Comparison of ENCODE assay signal across 21 cellular contexts in the genomic region with DNA sequence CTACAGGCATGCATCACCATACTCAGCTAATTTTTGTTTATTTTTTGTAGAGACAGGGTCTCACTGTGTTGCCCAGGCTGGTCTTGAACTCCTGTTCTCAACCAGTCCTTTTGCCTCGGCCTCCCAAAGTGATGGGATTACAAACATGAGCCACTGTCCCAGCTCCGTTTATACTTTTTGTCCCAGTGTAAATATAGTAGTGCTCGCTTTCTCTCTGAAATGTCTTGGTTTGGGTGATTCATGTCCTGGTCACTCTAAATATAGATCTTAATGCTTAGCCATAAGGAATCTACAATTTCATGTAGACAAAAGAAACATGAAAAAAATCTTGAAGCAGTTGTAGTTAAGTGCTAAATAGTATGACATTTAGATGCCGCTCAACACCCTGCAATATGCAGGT.
DNase-seq lines count a peak whose midpoint lies in the region; ATAC-seq, FAIRE-seq and TF ChIP-seq lines count a peak whose summit lies in the region.
"Had no signal": no experiment of that assay in that cellular context is flagged by ENCODE, and none has a peak within 500 bp of the region (broad histone marks: within the 10 kb centered on the region; RNA-seq: fewer than 3 reads in every experiment).

No MANE protein-coding gene starts in this region.

- no peak for DNase-seq in activated naive CD4-positive, alpha-beta T cell treated with anti-CD3 and anti-CD28 coated beads, Interleukin-2, amount 50 U/mL, for 72 hours (ENCODE audit: low spot score in 2 of 2)
- DNase-seq in choroid plexus epithelial cell (ENCODE audit: low read depth) (peak; percentile 49), mesothelial cell of epicardium (ENCODE audit: low spot score in 2 of 2, unreplicated experiment in 2 of 2) (no peak), HepG2 (ENCODE audit: low spot score) (no peak), thyroid gland (no peak), coronary artery (ENCODE audit: low spot score) (no peak)
- DNase-seq: 8988T; activated CD4-positive, alpha-beta T cell treated with anti-CD3 and anti-CD28 coated beads for 36 hours; activated naive CD4-positive, alpha-beta T cell treated with anti-CD3 and anti-CD28 coated beads for 36 hours; CD4-positive, alpha-beta T cell; esophagus squamous epithelium; NCI-H146; NCI-H446 treated with DMSO at 0.1 percent for 48 hours; occipital lobe; sigmoid colon; stimulated activated CD4-positive, alpha-beta T cell treated with anti-CD3 and anti-CD28 coated beads, Interleukin-4, amount 100 ng/mL, for 24 hours; stimulated activated CD8-positive, alpha-beta memory T cell treated with anti-CD3 and anti-CD28 coated beads, Interleukin-4, amount 100 ng/mL, for 48 hours had no signal

- no peak overlapping the region for H3K27ac ChIP-seq in HepG2 (ENCODE audit: extremely low read length, insufficient read depth, low read length)
- H3K27ac ChIP-seq in thyroid gland: no peak overlapping the region
- no peak overlapping the region for H3K27ac ChIP-seq in coronary artery
- H3K27ac ChIP-seq: esophagus squamous epithelium, HL-60, sigmoid colon, thoracic aorta had no signal

- H3K4me2 ChIP-seq in HepG2 (ENCODE audit: low read depth, low read length): no peak overlapping the region

- TF ChIP-seq POLR2A in HepG2 (IDR thresholded peaks at IDR 0.05; ENCODE audit: insufficient read depth in 1 of 2, low read depth in 2 of 2, low read length in 2 of 2): no peak
- no peak for TF ChIP-seq POLR2A in thyroid gland (IDR thresholded peaks at IDR 0.05)

- CTCF ChIA-PET in HepG2 (lab: Yijun Ruan, JAX; ENCODE audit: low intra/inter-chr PET ratio, low total read pairs): no interaction called here

- BruUV-seq in HepG2 (replicated peaks; lab: Mats Ljungman, UMichigan): no TSS peak

- peaks cover 14% of the 10 kb centered on the region for H3K36me3 Mint-ChIP-seq in activated naive CD4-positive, alpha-beta T cell treated with anti-CD3 and anti-CD28 coated beads, Interleukin-2, amount 50 U/mL, for 24 hours
- peaks cover 0 to 7% of the 10 kb centered on the region in 2 donors for H3K36me3 Mint-ChIP-seq in activated naive CD4-positive, alpha-beta T cell treated with anti-CD3 and anti-CD28 coated beads, Interleukin-2, amount 50 U/mL, for 72 hours
- H3K36me3 Mint-ChIP-seq in mesothelial cell of epicardium: peaks cover 48% of the 10 kb centered on the region

- POLR2A ChIA-PET in HepG2 (lab: Yijun Ruan, JAX): no interaction called here

- H4K20me1 ChIP-seq in HepG2 (ENCODE audit: insufficient read depth, low read length): no peaks in the 10 kb centered on the region

- no peak for ATAC-seq in activated naive CD4-positive, alpha-beta T cell treated with anti-CD3 and anti-CD28 coated beads, Interleukin-2, amount 50 U/mL, for 72 hours
- ATAC-seq in HepG2 (no peak), GM21360 (IDR thresholded peaks at IDR 0.05; ENCODE audit: unreplicated experiment) (no peak)
- ATAC-seq: activated CD4-positive, alpha-beta T cell treated with anti-CD3 and anti-CD28 coated beads for 36 hours had no signal

- no peaks in the 10 kb centered on the region for H3K79me2 ChIP-seq in HepG2 (ENCODE audit: insufficient read depth, low read length)

- peaks cover 16% of the 10 kb centered on the region for H3K4me1 ChIP-seq in HepG2 (ENCODE audit: insufficient read depth, low read length)
- no peaks in the 10 kb centered on the region for H3K4me1 ChIP-seq in thyroid gland
- H3K4me1 ChIP-seq: esophagus squamous epithelium, sigmoid colon had no signal

- intact Hi-C loops in HepG2 (cut with micrococcal nuclease; ENCODE audit: unreplicated experiment): no loop called here
- intact Hi-C loops in thyroid gland (cut with DNase I): no loop called here

- TF ChIP-seq CTCF in choroid plexus epithelial cell (conservative IDR thresholded peaks at IDR 0.05; ENCODE audit: low read depth, low read length) (no peak), mesothelial cell of epicardium (IDR thresholded peaks at IDR 0.05; ENCODE audit: unreplicated experiment) (no peak), HepG2 (CRISPR knock-in tag; IDR thresholded peaks at IDR 0.05) (no peak), thyroid gland (IDR thresholded peaks at IDR 0.05) (no peak), coronary artery (IDR thresholded peaks at IDR 0.05) (no peak)

- no peak overlapping the region for H3K4me3 Mint-ChIP-seq in activated naive CD4-positive, alpha-beta T cell treated with anti-CD3 and anti-CD28 coated beads, Interleukin-2, amount 50 U/mL, for 24 hours
- no peak overlapping the region for H3K4me3 Mint-ChIP-seq in mesothelial cell of epicardium
- H3K4me3 Mint-ChIP-seq: activated CD4-positive, alpha-beta T cell treated with anti-CD3 and anti-CD28 coated beads for 36 hours; activated naive CD4-positive, alpha-beta T cell treated with anti-CD3 and anti-CD28 coated beads for 36 hours; CD4-positive, alpha-beta T cell had no signal

- H3K9me3 ChIP-seq in HepG2 (ENCODE audit: low read length) (no peaks in the 10 kb centered on the region), thyroid gland (no peaks in the 10 kb centered on the region)
- H3K9me3 ChIP-seq: esophagus squamous epithelium, sigmoid colon, thoracic aorta had no signal

- no peak for TF ChIP-seq RAD21 in HepG2 (CRISPR knock-in tag; IDR thresholded peaks at IDR 0.05)

- no peak for FAIRE-seq in HepG2 (lab: Jason Lieb, UNC)

- TF ChIP-seq EP300 in HepG2 (IDR thresholded peaks at IDR 0.05; ENCODE audit: low read depth in 2 of 2, low read length in 2 of 2) (no peak), HepG2 (CRISPR knock-in tag; IDR thresholded peaks at IDR 0.05; ENCODE audit: borderline replicate concordance) (no peak)

- H3K9me3 Mint-ChIP-seq in activated naive CD4-positive, alpha-beta T cell treated with anti-CD3 and anti-CD28 coated beads, Interleukin-2, amount 50 U/mL, for 24 hours: no peaks in the 10 kb centered on the region
- H3K9me3 Mint-ChIP-seq in activated naive CD4-positive, alpha-beta T cell treated with anti-CD3 and anti-CD28 coated beads, Interleukin-2, amount 50 U/mL, for 72 hours: no peaks in the 10 kb centered on the region
- H3K9me3 Mint-ChIP-seq in mesothelial cell of epicardium: peaks cover 15% of the 10 kb centered on the region
- H3K9me3 Mint-ChIP-seq: activated naive CD4-positive, alpha-beta T cell treated with anti-CD3 and anti-CD28 coated beads for 36 hours; CD4-positive, alpha-beta T cell had no signal

- peak overlapping the region; percentile 36 for H3K27ac Mint-ChIP-seq in activated naive CD4-positive, alpha-beta T cell treated with anti-CD3 and anti-CD28 coated beads, Interleukin-2, amount 50 U/mL, for 24 hours
- no peak overlapping the region for H3K27ac Mint-ChIP-seq in activated naive CD4-positive, alpha-beta T cell treated with anti-CD3 and anti-CD28 coated beads, Interleukin-2, amount 50 U/mL, for 72 hours
- peak overlapping the region; percentile 25 for H3K27ac Mint-ChIP-seq in mesothelial cell of epicardium
- H3K27ac Mint-ChIP-seq: activated CD4-positive, alpha-beta T cell treated with anti-CD3 and anti-CD28 coated beads for 36 hours; activated naive CD4-positive, alpha-beta T cell treated with anti-CD3 and anti-CD28 coated beads for 36 hours; CD4-positive, alpha-beta T cell had no signal

- no peak overlapping the region for H3K9ac ChIP-seq in HepG2 (ENCODE audit: insufficient read depth, low read depth, low read length)

- no peaks in the 10 kb centered on the region for H3K4me1 Mint-ChIP-seq in activated naive CD4-positive, alpha-beta T cell treated with anti-CD3 and anti-CD28 coated beads, Interleukin-2, amount 50 U/mL, for 24 hours
- H3K4me1 Mint-ChIP-seq in mesothelial cell of epicardium: no peaks in the 10 kb centered on the region
- H3K4me1 Mint-ChIP-seq: activated CD4-positive, alpha-beta T cell treated with anti-CD3 and anti-CD28 coated beads for 36 hours had no signal

- peaks cover 4 to 16% of the 10 kb centered on the region in 2 experiments; a peak in 3 of 5 replicates for H3K36me3 ChIP-seq in HepG2 (replicated peaks in 1 of 2; ENCODE audit: control insufficient read depth in 1 of 2, insufficient read depth in 2 of 2, low read length in 2 of 2)
- H3K36me3 ChIP-seq in thyroid gland: peaks cover 19 to 20% of the 10 kb centered on the region in 2 donors

- H3K27me3 ChIP-seq in HepG2 (ENCODE audit: control insufficient read depth in 1 of 2, insufficient read depth in 2 of 2, low read length in 2 of 2) (no peaks in the 10 kb centered on the region), thyroid gland (no peaks in the 10 kb centered on the region)
- H3K27me3 ChIP-seq: esophagus squamous epithelium, sigmoid colon had no signal

- in situ Hi-C loops in HepG2 (cut with HindIII; ENCODE audit: extremely low pct_ligation_motif_present, low pct_unique_long_range_greater_than_20kb): no loop called here

- H2AFZ ChIP-seq in HepG2 (ENCODE audit: low read length): no peak overlapping the region

- WGBS in HepG2 (ENCODE audit: low lambda C conversion rate): 87% methylated on average over 4 of the region's 4 CpGs
- WGBS in thyroid gland, 2 donors: 89 to 91% methylated on average over 4 of the region's 4 CpGs

- H3K4me3 ChIP-seq in choroid plexus epithelial cell (ENCODE audit: low read depth, low read length) (no peak overlapping the region), HepG2 (replicated peaks in 1 of 3; ENCODE audit: insufficient read depth in 1 of 3, low read depth in 2 of 3, low read length in 3 of 3) (no peak overlapping the region), thyroid gland (replicated peaks in 1 of 3) (no peak overlapping the region), coronary artery (no peak overlapping the region)
- H3K4me3 ChIP-seq: esophagus squamous epithelium, sigmoid colon, thoracic aorta had no signal

- no peaks in the 10 kb centered on the region for H3K27me3 Mint-ChIP-seq in activated naive CD4-positive, alpha-beta T cell treated with anti-CD3 and anti-CD28 coated beads, Interleukin-2, amount 50 U/mL, for 24 hours
- no peaks in the 10 kb centered on the region for H3K27me3 Mint-ChIP-seq in mesothelial cell of epicardium (ENCODE audit: low read depth)
- H3K27me3 Mint-ChIP-seq: activated CD4-positive, alpha-beta T cell treated with anti-CD3 and anti-CD28 coated beads for 36 hours; CD4-positive, alpha-beta T cell had no signal

TF ChIP-seq in HepG2, 621 proteins besides CTCF, POLR2A, EP300 and RAD21 (continues in another document):
- no peak for TF ChIP-seq HDAC1 (CRISPR knock-in tag; IDR thresholded peaks at IDR 0.05)
- no peak for TF ChIP-seq ARNT (IDR thresholded peaks at IDR 0.05)
- TF ChIP-seq RCOR2 (CRISPR knock-in tag; IDR thresholded peaks at IDR 0.05): no peak
- TF ChIP-seq ZNF749 (CRISPR knock-in tag; IDR thresholded peaks at IDR 0.05; ENCODE audit: borderline replicate concordance): no peak

Comparison
In these comparisons a context has a peak if more than half of its experiments do, and no peak if none do; other contexts are left out.
1. H3K27ac Mint-ChIP-seq: peak in activated naive CD4-positive, alpha-beta T cell treated with anti-CD3 and anti-CD28 coated beads, Interleukin-2, amount 50 U/mL, for 24 hours (single experiment) and mesothelial cell of epicardium (single experiment); none in activated naive CD4-positive, alpha-beta T cell treated with anti-CD3 and anti-CD28 coated beads, Interleukin-2, amount 50 U/mL, for 72 hours (0 of 2).